ENCODE assay signal across 6 cellular contexts in genomic region chr1:148723515-148723914, GRCh38. TPM values are rescaled to one million over a fixed set of nuclear protein-coding genes. Genes with fewer than 3 reads are reported as not detected.
"Had no signal": no experiment of that assay in that cellular context is flagged by ENCODE, and none has a peak within 500 bp of the region (broad histone marks: within the 10 kb centered on the region; RNA-seq: fewer than 3 reads in every experiment).

No MANE protein-coding gene starts in this region.

RNA-seq across cellular contexts. Expression of gene NUDT4B, which starts 25.1 kb away (rescaled TPM):
- total RNA-seq: activated CD8-positive, alpha-beta T cell treated with anti-CD3 and anti-CD28 coated beads, Interleukin-2, amount 10 ng/mL, durations not matched to agents 7 days and 5 days; activated naive CD8-positive, alpha-beta T cell treated with anti-CD3 and anti-CD28 coated beads, Interleukin-2, amount 10 ng/mL, durations not matched to agents 7 days and 5 days; chondrocyte; T-helper 17 cell; WTC11 had no signal
- polyA plus RNA-seq: cardiac muscle cell had no signal
